ENCODE assay signal across 1 cellular context in the genomic region with DNA sequence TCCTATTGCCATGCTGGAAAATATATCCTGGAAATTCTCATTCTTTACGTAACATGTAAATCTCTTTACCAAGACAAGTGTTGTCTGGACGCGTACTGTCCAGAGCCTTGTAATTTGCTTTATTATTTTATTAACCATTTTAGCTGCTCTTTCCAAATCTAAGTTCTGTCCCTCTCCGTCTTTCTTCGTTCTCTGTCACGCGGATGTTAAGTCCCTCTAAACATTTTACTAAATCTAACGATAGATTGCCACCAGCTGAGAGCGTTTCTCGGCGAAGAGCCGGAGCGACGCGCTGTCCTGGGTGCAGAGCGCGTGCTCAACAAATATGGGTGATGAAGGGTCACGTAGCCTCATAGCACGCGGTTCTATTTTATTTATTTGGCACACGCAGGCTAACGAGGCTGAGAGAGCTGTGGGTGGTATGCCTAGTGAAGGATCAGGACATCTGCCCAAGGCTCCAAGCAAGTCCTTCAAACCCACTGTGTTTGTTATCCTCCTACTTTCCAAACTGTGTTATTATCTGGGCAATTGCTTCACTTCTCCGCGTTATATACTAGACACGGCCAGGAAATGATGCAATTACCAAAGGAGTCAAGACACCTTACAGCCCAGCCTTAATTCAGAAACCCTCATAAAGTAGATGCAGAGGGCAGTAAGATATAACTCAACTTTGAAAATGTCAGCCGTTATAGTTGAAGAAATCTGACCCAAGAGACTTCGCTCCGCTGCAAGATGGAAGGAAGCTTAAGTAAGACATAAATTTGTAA.
TF ChIP-seq lines count a peak whose summit lies in the region.

No MANE protein-coding gene starts in this region.

TF ChIP-seq in HepG2, 621 proteins besides CTCF, POLR2A, EP300 and RAD21 (continued from another document and continues in another):
- TF ChIP-seq, protein P1, sequence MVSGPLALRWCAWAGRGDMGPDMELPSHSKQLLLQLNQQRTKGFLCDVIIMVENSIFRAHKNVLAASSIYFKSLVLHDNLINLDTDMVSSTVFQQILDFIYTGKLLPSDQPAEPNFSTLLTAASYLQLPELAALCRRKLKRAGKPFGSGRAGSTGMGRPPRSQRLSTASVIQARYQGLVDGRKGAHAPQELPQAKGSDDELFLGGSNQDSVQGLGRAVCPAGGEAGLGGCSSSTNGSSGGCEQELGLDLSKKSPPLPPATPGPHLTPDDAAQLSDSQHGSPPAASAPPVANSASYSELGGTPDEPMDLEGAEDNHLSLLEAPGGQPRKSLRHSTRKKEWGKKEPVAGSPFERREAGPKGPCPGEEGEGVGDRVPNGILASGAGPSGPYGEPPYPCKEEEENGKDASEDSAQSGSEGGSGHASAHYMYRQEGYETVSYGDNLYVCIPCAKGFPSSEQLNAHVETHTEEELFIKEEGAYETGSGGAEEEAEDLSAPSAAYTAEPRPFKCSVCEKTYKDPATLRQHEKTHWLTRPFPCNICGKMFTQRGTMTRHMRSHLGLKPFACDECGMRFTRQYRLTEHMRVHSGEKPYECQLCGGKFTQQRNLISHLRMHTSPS (CRISPR knock-in tag; IDR thresholded peaks at IDR 0.05; ENCODE audit: low read depth), result peak; percentile 47; the same call in 1 of the 2 replicates
- TF ChIP-seq ZNF605 (CRISPR knock-in tag; IDR thresholded peaks at IDR 0.05) (peak; percentile 91), MEIS2 (CRISPR knock-in tag; IDR thresholded peaks at IDR 0.05) (peak; percentile 63; the same call in 1 of the 2 replicates), ZNF512 (CRISPR knock-in tag; IDR thresholded peaks at IDR 0.05) (peak; percentile 86), PRDM4 (CRISPR knock-in tag; IDR thresholded peaks at IDR 0.05; ENCODE audit: borderline replicate concordance) (no peak; the same call in 1 of the 2 replicates), ZNF781 (CRISPR knock-in tag; IDR thresholded peaks at IDR 0.05; ENCODE audit: borderline replicate concordance, not compliant biosample characterization) (peak; percentile 93), ZNF343 (CRISPR knock-in tag; IDR thresholded peaks at IDR 0.05) (no peak), MTF1 (CRISPR knock-in tag; IDR thresholded peaks at IDR 0.05) (no peak), KAT8 (CRISPR knock-in tag; IDR thresholded peaks at IDR 0.05) (peak; percentile 47; the same call in 1 of the 2 replicates), RCOR2 (CRISPR knock-in tag; IDR thresholded peaks at IDR 0.05) (peak; percentile 5; the same call in 1 of the 2 replicates), PHF21A (CRISPR knock-in tag; IDR thresholded peaks at IDR 0.05) (peak; percentile 83), CBX2 (IDR thresholded peaks at IDR 0.05; ENCODE audit: low read depth, low read length) (no peak), CBX2 (CRISPR knock-in tag; IDR thresholded peaks at IDR 0.05; ENCODE audit: low read depth) (no peak), EEA1 (CRISPR knock-in tag; IDR thresholded peaks at IDR 0.05; ENCODE audit: borderline replicate concordance) (peak; percentile 91; the same call in 1 of the 2 replicates), ZSCAN20 (CRISPR knock-in tag; IDR thresholded peaks at IDR 0.05; ENCODE audit: borderline replicate concordance) (0 out of 2 replicates have a peak, but pooled peaks have one; percentile 14), PHF8 (CRISPR knock-in tag; IDR thresholded peaks at IDR 0.05) (peak; percentile 73), ZNF569 (CRISPR knock-in tag; IDR thresholded peaks at IDR 0.05; ENCODE audit: borderline replicate concordance) (peak; percentile 65; the same call in 1 of the 2 replicates), MZF1 (CRISPR knock-in tag; IDR thresholded peaks at IDR 0.05; ENCODE audit: borderline replicate concordance) (0 out of 2 replicates have a peak, but pooled peaks have one; percentile 56), KAT7 (CRISPR knock-in tag; IDR thresholded peaks at IDR 0.05; ENCODE audit: borderline replicate concordance) (peak; percentile 28; the same call in 1 of the 2 replicates), ZBTB46 (CRISPR knock-in tag; IDR thresholded peaks at IDR 0.05; ENCODE audit: borderline replicate concordance) (no peak), ZNF350 (CRISPR knock-in tag; IDR thresholded peaks at IDR 0.05; ENCODE audit: borderline replicate concordance, low read depth) (peak; percentile 82; the same call in 1 of the 2 replicates), MEF2D (CRISPR knock-in tag; IDR thresholded peaks at IDR 0.05) (no peak; the same call in 1 of the 2 replicates), HOXA3 (CRISPR knock-in tag; IDR thresholded peaks at IDR 0.05) (peak; percentile 78), ZNF772 (CRISPR knock-in tag; IDR thresholded peaks at IDR 0.05) (peak; percentile 91), NFAT5 (CRISPR knock-in tag; IDR thresholded peaks at IDR 0.05) (no peak), ZNF484 (CRISPR knock-in tag; IDR thresholded peaks at IDR 0.05; ENCODE audit: borderline replicate concordance, low read depth) (no peak), TGIF2 (CRISPR knock-in tag; IDR thresholded peaks at IDR 0.05) (no peak), REST (IDR thresholded peaks at IDR 0.05; ENCODE audit: borderline replicate concordance in 1 of 2, low read depth in 1 of 2, low read length in 2 of 2) (peak in 1 of 2 experiments; percentile 18; a peak in 1 of 4 replicates), CREM (IDR thresholded peaks at IDR 0.05) (peak; percentile 7; the same call in 1 of the 2 replicates), CREM (CRISPR knock-in tag; IDR thresholded peaks at IDR 0.05) (no peak), ZNF761 (CRISPR knock-in tag; conservative IDR thresholded peaks at IDR 0.05) (peak; percentile 38; the same call in 1 of the 2 replicates), ZNF589 (CRISPR knock-in tag; conservative IDR thresholded peaks at IDR 0.05) (no peak)
- TF ChIP-seq, protein P2, sequence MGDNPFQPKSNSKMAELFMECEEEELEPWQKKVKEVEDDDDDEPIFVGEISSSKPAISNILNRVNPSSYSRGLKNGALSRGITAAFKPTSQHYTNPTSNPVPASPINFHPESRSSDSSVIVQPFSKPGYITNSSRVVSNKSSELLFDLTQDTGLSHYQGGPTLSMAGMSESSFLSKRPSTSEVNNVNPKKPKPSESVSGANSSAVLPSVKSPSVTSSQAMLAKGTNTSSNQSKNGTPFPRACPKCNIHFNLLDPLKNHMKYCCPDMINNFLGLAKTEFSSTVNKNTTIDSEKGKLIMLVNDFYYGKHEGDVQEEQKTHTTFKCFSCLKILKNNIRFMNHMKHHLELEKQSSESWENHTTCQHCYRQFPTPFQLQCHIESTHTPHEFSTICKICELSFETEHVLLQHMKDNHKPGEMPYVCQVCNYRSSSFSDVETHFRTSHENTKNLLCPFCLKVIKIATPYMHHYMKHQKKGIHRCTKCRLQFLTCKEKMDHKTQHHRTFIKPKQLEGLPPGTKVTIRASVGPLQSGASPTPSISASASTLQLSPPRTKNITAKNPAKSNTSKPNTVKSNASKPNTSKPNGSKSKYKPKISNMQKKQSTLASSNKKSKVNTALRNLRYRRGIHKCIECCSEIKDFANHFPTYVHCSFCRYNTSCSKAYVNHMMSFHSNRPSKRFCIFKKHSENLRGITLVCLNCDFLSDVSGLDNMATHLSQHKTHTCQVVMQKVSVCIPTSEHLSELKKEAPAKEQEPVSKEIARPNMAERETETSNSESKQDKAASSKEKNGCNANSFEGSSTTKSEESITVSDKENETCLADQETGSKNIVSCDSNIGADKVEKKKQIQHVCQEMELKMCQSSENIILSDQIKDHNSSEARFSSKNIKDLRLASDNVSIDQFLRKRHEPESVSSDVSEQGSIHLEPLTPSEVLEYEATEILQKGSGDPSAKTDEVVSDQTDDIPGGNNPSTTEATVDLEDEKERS (CRISPR knock-in tag; IDR thresholded peaks at IDR 0.05), result peak; percentile 58; the same call in 1 of the 2 replicates
